ENCODE assay signal across 15 cellular contexts in genomic region chr3:24562874-24563273, GRCh38.
DNase-seq lines count a peak whose midpoint lies in the region; ATAC-seq lines count a peak whose summit lies in the region.
"Had no signal": no experiment of that assay in that cellular context is flagged by ENCODE, and none has a peak within 500 bp of the region (broad histone marks: within the 10 kb centered on the region; RNA-seq: fewer than 3 reads in every experiment).

No MANE protein-coding gene starts in this region.

- no peak overlapping the region for H3K4me3 Mint-ChIP-seq in stimulated activated effector memory CD8-positive, alpha-beta T cell treated with anti-CD3 and anti-CD28 coated beads, Interleukin-12 subunit alpha, Interleukin-12 subunit beta, amount 100 ng/mL, for 72 hours
- H3K4me3 Mint-ChIP-seq in activated T-helper 1 cell treated with anti-CD3 and anti-CD28 coated beads, Interleukin-12 subunit alpha, Interleukin-12 subunit beta, Interleukin-2, Interleukin-4 antibody, amounts not matched to agents 30 ng/mL and 10 ng/mL and 1 ng/mL, durations not matched to agents 14 hours and 24 hours and 36 hours, result no peak overlapping the region

- no peaks in the 10 kb centered on the region for H3K36me3 Mint-ChIP-seq in stimulated activated effector memory CD8-positive, alpha-beta T cell treated with anti-CD3 and anti-CD28 coated beads, Interleukin-12 subunit alpha, Interleukin-12 subunit beta, amount 100 ng/mL, for 72 hours
- no peaks in the 10 kb centered on the region for H3K36me3 Mint-ChIP-seq in activated T-helper 1 cell treated with anti-CD3 and anti-CD28 coated beads, Interleukin-12 subunit alpha, Interleukin-12 subunit beta, Interleukin-2, Interleukin-4 antibody, amounts not matched to agents 30 ng/mL and 10 ng/mL and 1 ng/mL, durations not matched to agents 14 hours and 24 hours and 36 hours (ENCODE audit: low read depth)

- DNase-seq in stimulated activated effector memory CD8-positive, alpha-beta T cell treated with anti-CD3 and anti-CD28 coated beads, Interleukin-12 subunit alpha, Interleukin-12 subunit beta, amount 100 ng/mL, for 72 hours (ENCODE audit: low spot score in 2 of 2), result no peak
- DNase-seq in activated T-helper 1 cell treated with anti-CD3 and anti-CD28 coated beads, Interleukin-12 subunit alpha, Interleukin-12 subunit beta, Interleukin-2, Interleukin-4 antibody, amounts not matched to agents 30 ng/mL and 10 ng/mL and 1 ng/mL, durations not matched to agents 14 hours and 24 hours and 36 hours (ENCODE audit: low spot score), result no peak
- DNase-seq in COLO829 (ENCODE audit: low spot score) (no peak), NCI-H748 treated with DMSO at 0.1 percent for 48 hours (lab: John Stamatoyannopoulos, UW) (no peak)
- DNase-seq: activated CD8-positive, alpha-beta memory T cell treated with anti-CD3 and anti-CD28 coated beads for 24 hours; amniotic stem cell; MM.1S; NCI-H187 treated with DMSO at 0.1 percent for 48 hours; NCI-H524 treated with DMSO at 0.1 percent for 48 hours; stimulated activated CD4-positive, alpha-beta T cell treated with anti-CD3 and anti-CD28 coated beads, Interleukin-4, amount 100 ng/mL, for 4 hours had no signal

- no peaks in the 10 kb centered on the region for H3K4me1 Mint-ChIP-seq in stimulated activated effector memory CD8-positive, alpha-beta T cell treated with anti-CD3 and anti-CD28 coated beads, Interleukin-12 subunit alpha, Interleukin-12 subunit beta, amount 100 ng/mL, for 72 hours
- H3K4me1 Mint-ChIP-seq in activated T-helper 1 cell treated with anti-CD3 and anti-CD28 coated beads, Interleukin-12 subunit alpha, Interleukin-12 subunit beta, Interleukin-2, Interleukin-4 antibody, amounts not matched to agents 30 ng/mL and 10 ng/mL and 1 ng/mL, durations not matched to agents 14 hours and 24 hours and 36 hours (ENCODE audit: low read depth), result no peaks in the 10 kb centered on the region

- no peak overlapping the region for H3K27ac Mint-ChIP-seq in stimulated activated effector memory CD8-positive, alpha-beta T cell treated with anti-CD3 and anti-CD28 coated beads, Interleukin-12 subunit alpha, Interleukin-12 subunit beta, amount 100 ng/mL, for 72 hours
- no peak overlapping the region for H3K27ac Mint-ChIP-seq in activated T-helper 1 cell treated with anti-CD3 and anti-CD28 coated beads, Interleukin-12 subunit alpha, Interleukin-12 subunit beta, Interleukin-2, Interleukin-4 antibody, amounts not matched to agents 30 ng/mL and 10 ng/mL and 1 ng/mL, durations not matched to agents 14 hours and 24 hours and 36 hours
- H3K27ac Mint-ChIP-seq: activated T-helper 2 cell treated with anti-CD3 and anti-CD28 coated beads, Interferon-gamma antibody, Interleukin-2, Interleukin-4, amounts not matched to agents 10 μg/mL and 5 μg/mL and 100 μg/mL, durations not matched to agents 14 hours and 24 hours and 36 hours had no signal

- intact Hi-C loops in activated T-helper 1 cell treated with anti-CD3 and anti-CD28 coated beads, Interleukin-12 subunit alpha, Interleukin-12 subunit beta, Interleukin-2, Interleukin-4 antibody, amounts not matched to agents 30 ng/mL and 10 ng/mL and 1 ng/mL, durations not matched to agents 14 hours and 24 hours and 36 hours (cut with micrococcal nuclease), result no loop called here

- H3K9me3 Mint-ChIP-seq in stimulated activated effector memory CD8-positive, alpha-beta T cell treated with anti-CD3 and anti-CD28 coated beads, Interleukin-12 subunit alpha, Interleukin-12 subunit beta, amount 100 ng/mL, for 72 hours, result peaks cover 12% of the 10 kb centered on the region
- H3K9me3 Mint-ChIP-seq in activated T-helper 1 cell treated with anti-CD3 and anti-CD28 coated beads, Interleukin-12 subunit alpha, Interleukin-12 subunit beta, Interleukin-2, Interleukin-4 antibody, amounts not matched to agents 30 ng/mL and 10 ng/mL and 1 ng/mL, durations not matched to agents 14 hours and 24 hours and 36 hours, result peaks cover 12% of the 10 kb centered on the region

- no peaks in the 10 kb centered on the region for H3K27me3 Mint-ChIP-seq in activated T-helper 1 cell treated with anti-CD3 and anti-CD28 coated beads, Interleukin-12 subunit alpha, Interleukin-12 subunit beta, Interleukin-2, Interleukin-4 antibody, amounts not matched to agents 30 ng/mL and 10 ng/mL and 1 ng/mL, durations not matched to agents 14 hours and 24 hours and 36 hours (ENCODE audit: insufficient read depth)

- ATAC-seq in GM19025 (IDR thresholded peaks at IDR 0.05; ENCODE audit: low read depth, unreplicated experiment) (peak; percentile 70), HG02852 (IDR thresholded peaks at IDR 0.05; ENCODE audit: unreplicated experiment) (peak; percentile 95), HG03558 (IDR thresholded peaks at IDR 0.05; ENCODE audit: extremely low read depth, unreplicated experiment) (peak; percentile 82)
- peak; percentile 66 for ATAC-seq in stimulated activated effector memory CD8-positive, alpha-beta T cell treated with anti-CD3 and anti-CD28 coated beads, Interleukin-12 subunit alpha, Interleukin-12 subunit beta, amount 100 ng/mL, for 72 hours
- ATAC-seq: Panc1 had no signal
